Comparison of ENCODE assay signal across 8 cellular contexts in the genomic region with DNA sequence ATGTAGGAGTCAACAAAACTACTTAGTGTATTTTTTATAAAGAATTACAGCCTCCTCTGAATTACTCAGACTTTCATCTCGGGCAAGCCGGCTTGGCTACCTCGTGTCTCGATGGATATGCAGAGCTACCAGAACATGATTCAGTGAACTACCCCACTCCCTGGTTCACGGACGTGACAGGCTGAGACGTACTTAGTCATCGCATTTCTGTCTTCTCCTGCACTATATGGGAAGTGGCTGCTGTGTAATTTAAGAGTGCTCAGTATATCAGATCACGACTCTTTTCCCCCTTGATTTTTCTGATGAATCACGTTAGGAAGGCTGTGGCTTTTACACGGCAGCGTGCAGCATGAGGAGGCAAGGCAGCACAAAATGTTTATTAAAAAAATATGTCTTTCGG.
DNase-seq lines count a peak whose midpoint lies in the region; ATAC-seq and TF ChIP-seq lines count a peak whose summit lies in the region.

No MANE protein-coding gene starts in this region.

- DNase-seq in HK-2 (ENCODE audit: unreplicated experiment) (peak; percentile 83), fibroblast of mammary gland (ENCODE audit: low read depth) (peak; percentile 87), progenitor cell of endocrine pancreas (ENCODE audit: low spot score, unreplicated experiment) (no peak), NCI-H146 treated with DMSO at 0.1 percent for 48 hours (lab: John Stamatoyannopoulos, UW; ENCODE audit: unreplicated experiment) (no peak)
- DNase-seq in activated CD4-positive, alpha-beta T cell treated with anti-CD3 and anti-CD28 coated beads, Interleukin-2, amount 50 U/mL, for 4 hours: peak; percentile 58 to 66
- DNase-seq in stimulated activated CD4-positive, alpha-beta T cell treated with anti-CD3 and anti-CD28 coated beads, TNF-alpha, amount 100 ng/mL, for 1 hour (ENCODE audit: low read depth in 3 of 3, low spot score in 1 of 3): peak in 2 of 3 donors; percentile 14 to 27

- H3K9me3 Mint-ChIP-seq in progenitor cell of endocrine pancreas (ENCODE audit: low read depth): no peaks in the 10 kb centered on the region

- no peaks in the 10 kb centered on the region for H3K36me3 Mint-ChIP-seq in progenitor cell of endocrine pancreas (ENCODE audit: insufficient read depth)

- peaks cover 2% of the 10 kb centered on the region for H3K27me3 Mint-ChIP-seq in progenitor cell of endocrine pancreas

- H3K4me1 Mint-ChIP-seq in progenitor cell of endocrine pancreas (ENCODE audit: low read depth): peaks cover 7% of the 10 kb centered on the region

- no peak for TF ChIP-seq CTCF in fibroblast of mammary gland (conservative IDR thresholded peaks at IDR 0.05; ENCODE audit: control insufficient read depth, insufficient read depth, low read depth, low read length)
- TF ChIP-seq CTCF in progenitor cell of endocrine pancreas (IDR thresholded peaks at IDR 0.05; ENCODE audit: unreplicated experiment): no peak

- no peak for ATAC-seq in GM19467 (IDR thresholded peaks at IDR 0.05; ENCODE audit: unreplicated experiment)
- ATAC-seq in GM18519 (IDR thresholded peaks at IDR 0.05; ENCODE audit: low FRiP score, unreplicated experiment): no peak

- H3K4me3 Mint-ChIP-seq in progenitor cell of endocrine pancreas (ENCODE audit: low read depth): no peak overlapping the region

- no peak overlapping the region for H3K27ac Mint-ChIP-seq in progenitor cell of endocrine pancreas

- H3K4me3 ChIP-seq in fibroblast of mammary gland (ENCODE audit: control insufficient read depth, low read depth, low read length): no peak overlapping the region

Comparison
In these comparisons a context has a peak if more than half of its experiments do, and no peak if none do; other contexts are left out.
1. DNase-seq: peak in HK-2 (single experiment), activated CD4-positive, alpha-beta T cell treated with anti-CD3 and anti-CD28 coated beads, Interleukin-2, amount 50 U/mL, for 4 hours (2 of 2), fibroblast of mammary gland (single experiment) and stimulated activated CD4-positive, alpha-beta T cell treated with anti-CD3 and anti-CD28 coated beads, TNF-alpha, amount 100 ng/mL, for 1 hour (2 of 3); none in progenitor cell of endocrine pancreas (single experiment) and NCI-H146 treated with DMSO at 0.1 percent for 48 hours (single experiment).